ENCODE assay signal across 22 cellular contexts in genomic region chr1:228242313-228242864, GRCh38.
"Had no signal": no experiment of that assay in that cellular context is flagged by ENCODE, and none has a peak within 500 bp of the region (broad histone marks: within the 10 kb centered on the region; RNA-seq: fewer than 3 reads in every experiment).

No MANE protein-coding gene starts in this region.

- H3K4me3 ChIP-seq: esophagus squamous epithelium, hepatocyte, lung, ovary, psoas muscle, skin epidermis, spleen, thoracic aorta, tibial nerve, upper lobe of right lung, uterus had no signal

- H3K9me3 ChIP-seq: psoas muscle had no signal

- H3K79me2 ChIP-seq: hepatocyte had no signal

- ATAC-seq: effector memory CD8-positive, alpha-beta T cell; left lobe of liver; natural killer cell; right cardiac atrium; stimulated activated memory B cell treated with anti-CD40 and anti-IgM and Interleukin-4, amounts not matched to agents 10 μg/mL and 1 μg/mL and 100 μg/mL, for 72 hours; upper lobe of right lung had no signal

- H3K4me1 ChIP-seq: esophagus squamous epithelium, spleen, tibial nerve, upper lobe of right lung, uterus had no signal

- H3K4me2 ChIP-seq: hepatocyte had no signal

- H3K27me3 ChIP-seq: esophagus squamous epithelium, hepatocyte, ovary, spleen, tibial nerve, upper lobe of right lung, uterus had no signal

- H3K27ac ChIP-seq: esophagus squamous epithelium, hepatocyte, ovary, skin epidermis, spleen, thoracic aorta, tibial nerve, upper lobe of right lung, uterus had no signal

- DNase-seq: cortex of kidney; effector memory CD8-positive, alpha-beta T cell; esophagus squamous epithelium; foreskin melanocyte; kidney; natural killer cell; occipital lobe; ovary; posterior cingulate gyrus; psoas muscle; right cardiac atrium; spleen; stimulated activated CD4-positive, alpha-beta T cell treated with anti-CD3 and anti-CD28 coated beads, Interleukin-4, amount 100 ng/mL, for 4 hours; upper lobe of right lung; uterus had no signal

- H2AFZ ChIP-seq: hepatocyte had no signal

- H3K36me3 ChIP-seq: ovary, upper lobe of right lung, uterus had no signal

- FAIRE-seq: kidney had no signal
